In the genomic region with DNA sequence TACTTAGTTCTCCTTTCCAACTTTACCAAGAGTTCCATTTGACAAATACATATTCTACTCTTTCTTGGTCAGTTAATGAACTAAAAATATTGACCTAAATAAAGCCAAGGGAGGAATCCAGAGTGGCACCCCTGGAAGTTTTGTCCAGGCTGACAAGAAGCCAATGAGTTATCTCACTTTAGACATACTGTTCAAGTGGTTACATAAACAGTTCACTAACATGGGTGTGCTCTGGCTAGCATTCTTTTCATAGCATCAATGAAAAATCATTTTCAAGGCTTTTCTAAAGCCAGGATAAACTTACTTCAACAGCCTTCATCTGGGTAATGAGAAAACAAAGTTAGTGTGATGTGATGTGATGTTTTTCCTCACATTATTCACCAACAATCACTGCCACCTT, we compare ENCODE assay signal across 17 cellular contexts.
"Had no signal": no experiment of that assay in that cellular context is flagged by ENCODE, and none has a peak within 500 bp of the region (broad histone marks: within the 10 kb centered on the region; RNA-seq: fewer than 3 reads in every experiment).

No MANE protein-coding gene starts in this region.

- H3K27ac ChIP-seq: epithelial cell of prostate, gastrocnemius medialis, left ventricle myocardium inferior had no signal

- FAIRE-seq: colon had no signal

- H3K4me3 ChIP-seq: gastrocnemius medialis, left ventricle myocardium inferior, mucosa of descending colon had no signal

- ATAC-seq: activated CD4-positive, CD25-positive, alpha-beta regulatory T cell treated with anti-CD3 and anti-CD28 coated beads, Interleukin-2, amount 50 U/mL, for 24 hours; gastrocnemius medialis; mucosa of descending colon; stimulated activated memory B cell treated with anti-CD40 and anti-IgM and Interleukin-4, amounts not matched to agents 10 μg/mL and 1 μg/mL and 100 μg/mL, for 72 hours had no signal

- H3K9me3 ChIP-seq: gastrocnemius medialis, left ventricle myocardium inferior, mucosa of descending colon had no signal

- H3K4me1 ChIP-seq: gastrocnemius medialis had no signal

- H3K36me3 ChIP-seq: gastrocnemius medialis, left ventricle myocardium inferior had no signal

- DNase-seq: activated CD4-positive, alpha-beta T cell treated with anti-CD3 and anti-CD28 coated beads, Interleukin-2, amount 10 ng/mL, durations not matched to agents 7 days and 5 days; activated CD8-positive, alpha-beta memory T cell treated with anti-CD3 and anti-CD28 coated beads, Interleukin-2, amount 50 U/mL, for 48 hours; activated effector memory CD4-positive, alpha-beta T cell treated with Interleukin-2 at 50 U/mL for 16 hours; activated naive CD4-positive, alpha-beta T cell treated with anti-CD3 and anti-CD28 coated beads, Interleukin-2, amount 10 ng/mL, durations not matched to agents 7 days and 5 days; activated T-cell treated with anti-CD3 and anti-CD28 coated beads, Interleukin-2, amount 50 U/mL, for 48 hours; caudate nucleus; endodermal cell; gastrocnemius medialis; head of caudate nucleus; left ventricle myocardium inferior; mucosa of descending colon; naive B cell; stimulated activated CD4-positive, alpha-beta T cell treated with anti-CD3 and anti-CD28 coated beads, Interleukin-4, amount 100 ng/mL, for 4 hours had no signal

- H3K27me3 ChIP-seq: gastrocnemius medialis had no signal
